In genomic region chr1:88961081-88961480, GRCh38 we compare ENCODE assay signal across 18 cellular contexts.
"Had no signal": no experiment of that assay in that cellular context is flagged by ENCODE, and none has a peak within 500 bp of the region (broad histone marks: within the 10 kb centered on the region; RNA-seq: fewer than 3 reads in every experiment).

No MANE protein-coding gene starts in this region.

- H3K27me3 ChIP-seq: colonic mucosa, heart left ventricle, neutrophil, right atrium auricular region, testis, tibial nerve had no signal

- H3K4me3 Mint-ChIP-seq: endodermal cell; stimulated activated naive CD8-positive, alpha-beta T cell treated with anti-CD3 and anti-CD28 coated beads, Interleukin-15, Interleukin-2, amounts not matched to agents 100 ng/mL and 50 ng/mL, for 24 hours had no signal

- ATAC-seq: heart left ventricle; naive thymus-derived CD4-positive, alpha-beta T cell had no signal

- H3K4me1 Mint-ChIP-seq: endodermal cell had no signal

- H3K27ac ChIP-seq: colonic mucosa, heart left ventricle, neutrophil, right atrium auricular region, testis, tibial nerve had no signal

- H3K9me3 ChIP-seq: colonic mucosa, heart left ventricle, neutrophil, right atrium auricular region, testis, tibial nerve had no signal

- DNase-seq: colonic mucosa; dermis blood vessel endothelial cell; endodermal cell; foreskin melanocyte; heart left ventricle; hippocampal formation; kidney glomerular epithelial cell; naive thymus-derived CD4-positive, alpha-beta T cell; posterior cingulate gyrus; small intestine; stimulated activated CD4-positive, alpha-beta T cell treated with anti-CD3 and anti-CD28 coated beads, Interleukin-12 subunit alpha, Interleukin-12 subunit beta, amount 100 ng/mL, for 4 hours; testis had no signal

- H3K27ac Mint-ChIP-seq: endodermal cell; stimulated activated naive CD8-positive, alpha-beta T cell treated with anti-CD3 and anti-CD28 coated beads, Interleukin-15, Interleukin-2, amounts not matched to agents 100 ng/mL and 50 ng/mL, for 24 hours had no signal

- H3K9me3 Mint-ChIP-seq: endodermal cell; naive thymus-derived CD4-positive, alpha-beta T cell; stimulated activated naive CD8-positive, alpha-beta T cell treated with anti-CD3 and anti-CD28 coated beads, Interleukin-15, Interleukin-2, amounts not matched to agents 100 ng/mL and 50 ng/mL, for 24 hours had no signal

- H3K4me1 ChIP-seq: colonic mucosa, heart left ventricle, right atrium auricular region, testis had no signal

- H3K27me3 Mint-ChIP-seq: naive thymus-derived CD4-positive, alpha-beta T cell; stimulated activated naive CD8-positive, alpha-beta T cell treated with anti-CD3 and anti-CD28 coated beads, Interleukin-15, Interleukin-2, amounts not matched to agents 100 ng/mL and 50 ng/mL, for 24 hours had no signal

- FAIRE-seq: endothelial cell of umbilical vein, islet of Langerhans, small intestine had no signal

- H3K4me3 ChIP-seq: colonic mucosa, heart left ventricle, right atrium auricular region, testis, tibial nerve had no signal
